In genomic region chr5:180210961-180211760, GRCh38 we compare ENCODE assay signal across 29 cellular contexts. TPM values are rescaled to one million over a fixed set of nuclear protein-coding genes. Genes with fewer than 3 reads are reported as not detected.
"Had no signal": no experiment of that assay in that cellular context is flagged by ENCODE, and none has a peak within 500 bp of the region (broad histone marks: within the 10 kb centered on the region; RNA-seq: fewer than 3 reads in every experiment).

No MANE protein-coding gene starts in this region.

- H3K36me3 ChIP-seq: brain microvascular endothelial cell, colonic mucosa, esophagus muscularis mucosa, gastrocnemius medialis had no signal

- H3K9me3 ChIP-seq: colonic mucosa, gastrocnemius medialis had no signal

- H3K4me3 ChIP-seq: colonic mucosa, esophagus muscularis mucosa, gastrocnemius medialis had no signal

- ATAC-seq: activated T-cell treated with anti-CD3 and anti-CD28 coated beads, Interleukin-2, amount 50 U/mL, for 72 hours; foreskin keratinocyte; gastrocnemius medialis; WTC11 had no signal

- DNase-seq: activated CD4-positive, alpha-beta memory T cell treated with anti-CD3 and anti-CD28 coated beads, Interleukin-2, amount 10 ng/mL, durations not matched to agents 7 days and 5 days; activated CD4-positive, alpha-beta T cell treated with anti-CD3 and anti-CD28 coated beads for 1 hour; activated CD4-positive, alpha-beta T cell treated with anti-CD3 and anti-CD28 coated beads for 4 hours; activated CD4-positive, alpha-beta T cell treated with anti-CD3 and anti-CD28 coated beads, Interleukin-2, amount 10 ng/mL, durations not matched to agents 7 days and 5 days; activated CD4-positive, alpha-beta T cell treated with anti-CD3 and anti-CD28 coated beads, Interleukin-2, amount 50 U/mL, for 4 hours; activated CD8-positive, alpha-beta memory T cell treated with anti-CD3 and anti-CD28 coated beads, Interleukin-2, amount 50 U/mL, for 48 hours; activated effector memory CD4-positive, alpha-beta T cell treated with Interleukin-2 at 50 U/mL for 16 hours; activated gamma-delta T cell treated with Interleukin-2 at 50 U/mL for 16 hours; activated naive CD4-positive, alpha-beta T cell treated with anti-CD3 and anti-CD28 coated beads, Interleukin-2, amount 50 U/mL, for 16 hours; activated naive CD4-positive, alpha-beta T cell treated with Interleukin-2 at 50 U/mL for 16 hours; activated T-cell treated with anti-CD3 and anti-CD28 coated beads for 4 hours; activated T-cell treated with anti-CD3 and anti-CD28 coated beads, Interleukin-2, amount 50 U/mL, for 24 hours; activated T-cell treated with anti-CD3 and anti-CD28 coated beads, Interleukin-2, amount 50 U/mL, for 72 hours; amniotic stem cell; anterior cingulate cortex; brain microvascular endothelial cell; caudate nucleus; cerebellar nuclear complex; colonic mucosa; effector CD8-positive, alpha-beta T cell; foreskin keratinocyte; gastrocnemius medialis; glutamatergic neuron; T-helper 2 cell had no signal

- FAIRE-seq: astrocyte had no signal

- H3K4me1 ChIP-seq: colonic mucosa, foreskin keratinocyte, gastrocnemius medialis had no signal

- H3K27ac ChIP-seq: brain microvascular endothelial cell, colonic mucosa, esophagus muscularis mucosa, foreskin keratinocyte, gastrocnemius medialis had no signal

RNA-seq across cellular contexts. Expression of gene RASGEF1C, which starts 2.1 kb away (rescaled TPM):
- total RNA-seq: activated CD4-positive, alpha-beta memory T cell treated with anti-CD3 and anti-CD28 coated beads, Interleukin-2, amount 10 ng/mL, durations not matched to agents 7 days and 5 days; activated CD4-positive, alpha-beta T cell treated with anti-CD3 and anti-CD28 coated beads, Interleukin-2, amount 10 ng/mL, durations not matched to agents 7 days and 5 days; activated T-cell treated with anti-CD3 and anti-CD28 coated beads, Interleukin-2, amount 50 U/mL, for 72 hours; dermis microvascular lymphatic vessel endothelial cell; foreskin keratinocyte; gastrocnemius medialis; T-helper 1 cell treated with Interleukin-12 subunit alpha and Interleukin-12 subunit beta and Interleukin-4 antibody, amounts not matched to agents 30 ng/mL and 1 ng/mL, for 36 hours had no signal
- polyA plus RNA-seq: foreskin keratinocyte had no signal
